Comparison of ENCODE assay signal across 22 cellular contexts in genomic region chr20:30910937-30911725, GRCh38.
"Had no signal": no experiment of that assay in that cellular context is flagged by ENCODE, and none has a peak within 500 bp of the region (broad histone marks: within the 10 kb centered on the region; RNA-seq: fewer than 3 reads in every experiment).

No MANE protein-coding gene starts in this region.

- FAIRE-seq: endothelial cell of umbilical vein, kidney had no signal

- H3K4me1 ChIP-seq: colonic mucosa, left ventricle myocardium inferior, lower lobe of right lung, psoas muscle, stomach, transverse colon had no signal

- ATAC-seq: left cardiac atrium; lower lobe of right lung; natural killer cell treated with Interleukin-12 subunit alpha and Interleukin-12 subunit beta and Interleukin-15 and Interleukin-18, amount 100 ng/mL, for 72 hours; psoas muscle; sciatic nerve had no signal

- H2AFZ ChIP-seq: hepatocyte had no signal

- H3K27ac Mint-ChIP-seq: memory B cell; natural killer cell treated with Interleukin-12 subunit alpha and Interleukin-12 subunit beta and Interleukin-15 and Interleukin-18, amount 100 ng/mL, for 72 hours had no signal

- H3K27ac ChIP-seq: colonic mucosa, hepatocyte, left ventricle myocardium inferior, lower lobe of right lung, neutrophil, psoas muscle, stomach, thoracic aorta, transverse colon had no signal

- H3K27me3 ChIP-seq: colonic mucosa, hepatocyte, neutrophil, transverse colon had no signal

- H3K36me3 ChIP-seq: colonic mucosa, left ventricle myocardium inferior, lower lobe of right lung, neutrophil, stomach, thoracic aorta, transverse colon had no signal

- H3K9me3 ChIP-seq: colonic mucosa, lower lobe of right lung, neutrophil, psoas muscle, thoracic aorta, transverse colon had no signal

- H3K79me2 ChIP-seq: hepatocyte had no signal

- H3K4me3 Mint-ChIP-seq: memory B cell; natural killer cell treated with Interleukin-12 subunit alpha and Interleukin-12 subunit beta and Interleukin-15 and Interleukin-18, amount 100 ng/mL, for 72 hours had no signal

- H3K4me3 ChIP-seq: colonic mucosa, hepatocyte, lower lobe of right lung, psoas muscle, stomach, thoracic aorta, transverse colon had no signal

- DNase-seq: colonic mucosa; erythroblast; foreskin melanocyte; head of caudate nucleus; kidney; left cardiac atrium; left ventricle myocardium inferior; midbrain; psoas muscle; retina; stimulated activated naive CD4-positive, alpha-beta T cell; stomach; substantia nigra; transverse colon had no signal
